Comparison of ENCODE assay signal across 8 cellular contexts in genomic region chr16:68092275-68092674, GRCh38. TPM values are rescaled to one million over a fixed set of nuclear protein-coding genes. Genes with fewer than 3 reads are reported as not detected.
DNase-seq lines count a peak whose midpoint lies in the region; ATAC-seq, FAIRE-seq and TF ChIP-seq lines count a peak whose summit lies in the region.
"Not testable (repeated sequence)": the region's sequence is repeated elsewhere in the genome, so short reads cannot be mapped to it uniquely, and the experiment has no call there.

No MANE protein-coding gene starts in this region.

- H3K4me3 ChIP-seq in A549, K562: not testable (repeated sequence)
- H3K4me3 ChIP-seq in psoas muscle: peak overlapping the region; percentile 15

- H3K9me3 Mint-ChIP-seq in T-helper 2 cell treated with Interferon-gamma antibody and Interleukin-4, amounts not matched to agents 5 μg/mL and 100 μg/mL, for 36 hours; activated T-helper 2 cell treated with anti-CD3 and anti-CD28 coated beads, Interferon-gamma antibody, Interleukin-2, Interleukin-4, amounts not matched to agents 10 μg/mL and 5 μg/mL and 100 μg/mL, durations not matched to agents 14 hours and 24 hours and 36 hours; mesothelial cell of epicardium: not testable (repeated sequence)

- intact Hi-C loops in activated T-helper 2 cell treated with anti-CD3 and anti-CD28 coated beads, Interferon-gamma antibody, Interleukin-2, Interleukin-4, amounts not matched to agents 10 μg/mL and 5 μg/mL and 100 μg/mL, durations not matched to agents 14 hours and 24 hours and 36 hours (cut with micrococcal nuclease): loop anchor here (2.0 to 5.0 kb wide), 3 partner anchors 13 to 110 kb away; no protein-coding TSS in a partner anchor
- intact Hi-C loops in K562 (cut with micrococcal nuclease): not testable (repeated sequence)
- intact Hi-C loops in psoas muscle (cut with DNase I): loop anchor here (5.0 kb wide), 2 partner anchors 40 to 135 kb away; no protein-coding TSS in a partner anchor

- peaks cover 100% of the 10 kb centered on the region for H3K79me2 ChIP-seq in K562 (ENCODE audit: control insufficient read depth, insufficient read depth, low read length)

- H3K4me1 Mint-ChIP-seq in T-helper 2 cell treated with Interferon-gamma antibody and Interleukin-4, amounts not matched to agents 5 μg/mL and 100 μg/mL, for 36 hours (ENCODE audit: low read depth): peaks cover 67% of the 10 kb centered on the region
- H3K4me1 Mint-ChIP-seq in activated T-helper 2 cell treated with anti-CD3 and anti-CD28 coated beads, Interferon-gamma antibody, Interleukin-2, Interleukin-4, amounts not matched to agents 10 μg/mL and 5 μg/mL and 100 μg/mL, durations not matched to agents 14 hours and 24 hours and 36 hours (ENCODE audit: low read depth): peaks cover 69% of the 10 kb centered on the region
- H3K4me1 Mint-ChIP-seq in mesothelial cell of epicardium: peaks cover 31% of the 10 kb centered on the region

- H4K20me1 ChIP-seq in K562 (replicated peaks; ENCODE audit: control insufficient read depth, insufficient read depth, low read length): peaks cover 20% of the 10 kb centered on the region

- H3K27me3 Mint-ChIP-seq in T-helper 2 cell treated with Interferon-gamma antibody and Interleukin-4, amounts not matched to agents 5 μg/mL and 100 μg/mL, for 36 hours (ENCODE audit: low read depth); activated T-helper 2 cell treated with anti-CD3 and anti-CD28 coated beads, Interferon-gamma antibody, Interleukin-2, Interleukin-4, amounts not matched to agents 10 μg/mL and 5 μg/mL and 100 μg/mL, durations not matched to agents 14 hours and 24 hours and 36 hours (ENCODE audit: low read depth); mesothelial cell of epicardium (ENCODE audit: low read depth): not testable (repeated sequence)

- H3K27ac ChIP-seq in A549 (peak overlapping the region; percentile 4 to 57; a peak in 3 of 6 replicates), K562 (ENCODE audit: extremely low read depth, low read depth, low read length) (peak overlapping the region; percentile 33; the same call in 1 of the 3 replicates), foreskin keratinocyte (peak overlapping the region; percentile 9), psoas muscle (peak overlapping the region; percentile 90)

- not testable (repeated sequence) for TF ChIP-seq CTCF in A549 (IDR thresholded peaks at IDR 0.05); K562 (IDR thresholded peaks at IDR 0.05 in 2 of 3, conservative IDR thresholded peaks at IDR 0.05 in 1 of 3; ENCODE audit: insufficient read depth in 2 of 3, low read depth in 1 of 3, low read length in 3 of 3); foreskin keratinocyte (conservative IDR thresholded peaks at IDR 0.05); mesothelial cell of epicardium (IDR thresholded peaks at IDR 0.05; ENCODE audit: unreplicated experiment); psoas muscle (IDR thresholded peaks at IDR 0.05)

- POLR2A ChIA-PET in A549 (lab: Yijun Ruan, JAX): not testable (repeated sequence)
- POLR2A ChIA-PET in HEK293T (lab: Yijun Ruan, JAX) (interaction anchor here (1.1 to 1.2 kb wide), 2 partner anchors 145 to 218 kb away, joined by 4 to 7 read pairs; partner anchors contain the start of genes PRMT7 and SLC7A6OS), K562 (lab: Yijun Ruan, JAX) (interaction anchor here (0.6 to 2.7 kb wide), 5 partner anchors 9 to 138 kb away, joined by 3 to 11 read pairs (median 5); no protein-coding TSS in a partner anchor)

- 94% methylated on average over 10 of the region's 10 CpGs for WGBS in A549 (ENCODE audit: missing lambda C conversion rate)
- whole genome bisulfite sequencing in K562 (ENCODE audit: insufficient coverage, low coverage, missing lambda C conversion rate): 67% methylated on average over 4 of the region's 10 CpGs
- 65 to 87% (median 66%) methylated on average over 10 of the region's 10 CpGs for WGBS in psoas muscle, 3 donors

- peak overlapping the region; percentile 89 for H3K4me3 Mint-ChIP-seq in T-helper 2 cell treated with Interferon-gamma antibody and Interleukin-4, amounts not matched to agents 5 μg/mL and 100 μg/mL, for 36 hours
- not testable (repeated sequence) for H3K4me3 Mint-ChIP-seq in activated T-helper 2 cell treated with anti-CD3 and anti-CD28 coated beads, Interferon-gamma antibody, Interleukin-2, Interleukin-4, amounts not matched to agents 10 μg/mL and 5 μg/mL and 100 μg/mL, durations not matched to agents 14 hours and 24 hours and 36 hours (ENCODE audit: low read depth); mesothelial cell of epicardium

- not testable (repeated sequence) for BruUV-seq in K562 (replicated peaks; lab: Mats Ljungman, UMichigan)

- FAIRE-seq in A549 (lab: Jason Lieb, UNC); K562 (lab: Jason Lieb, UNC): not testable (repeated sequence)

- H2AFZ ChIP-seq in K562 (ENCODE audit: low read depth, low read length): not testable (repeated sequence)

- not testable (repeated sequence) for H3K27me3 ChIP-seq in K562 (ENCODE audit: control insufficient read depth in 2 of 2, insufficient read depth in 2 of 2, low read length in 2 of 2); foreskin keratinocyte; psoas muscle (ENCODE audit: insufficient read depth in 3 of 3, low read length in 2 of 3)

- H3K4me2 ChIP-seq in A549 (peak overlapping the region; percentile 45; the same call in 2 of the 3 replicates), K562 (ENCODE audit: insufficient read depth, low read length) (peak overlapping the region; percentile 67)

- TF ChIP-seq EP300 in A549 (IDR thresholded peaks at IDR 0.05); K562 (IDR thresholded peaks at IDR 0.05; ENCODE audit: low read length): not testable (repeated sequence)

- H3K9ac ChIP-seq in K562 (ENCODE audit: insufficient read depth in 1 of 2, low read depth in 2 of 2, low read length in 2 of 2): peak overlapping the region in 1 of 2 experiments; percentile 40; a peak in 2 of 4 replicates

- not testable (repeated sequence) for H3K9me3 ChIP-seq in A549; K562 (replicated peaks; ENCODE audit: control insufficient read depth, insufficient read depth, low read depth, low read length); psoas muscle

- not testable (repeated sequence) for H3K27ac Mint-ChIP-seq in T-helper 2 cell treated with Interferon-gamma antibody and Interleukin-4, amounts not matched to agents 5 μg/mL and 100 μg/mL, for 36 hours
- H3K27ac Mint-ChIP-seq in activated T-helper 2 cell treated with anti-CD3 and anti-CD28 coated beads, Interferon-gamma antibody, Interleukin-2, Interleukin-4, amounts not matched to agents 10 μg/mL and 5 μg/mL and 100 μg/mL, durations not matched to agents 14 hours and 24 hours and 36 hours: peak overlapping the region; percentile 87
- H3K27ac Mint-ChIP-seq in mesothelial cell of epicardium: peak overlapping the region; percentile 93

- DNase-seq in A549 (ENCODE audit: low read depth in 1 of 2, low spot score in 1 of 2); HEK293T (ENCODE audit: extremely low spot score); T-helper 2 cell treated with Interferon-gamma antibody and Interleukin-4, amounts not matched to agents 5 μg/mL and 100 μg/mL, for 36 hours (ENCODE audit: low spot score); activated T-helper 2 cell treated with anti-CD3 and anti-CD28 coated beads, Interferon-gamma antibody, Interleukin-2, Interleukin-4, amounts not matched to agents 10 μg/mL and 5 μg/mL and 100 μg/mL, durations not matched to agents 14 hours and 24 hours and 36 hours (ENCODE audit: low spot score); K562 (ENCODE audit: extremely low read depth in 1 of 4, low spot score in 3 of 4); foreskin keratinocyte; mesothelial cell of epicardium (ENCODE audit: low spot score in 2 of 2, unreplicated experiment in 2 of 2); psoas muscle: not testable (repeated sequence)

- not testable (repeated sequence) for H3K9me1 ChIP-seq in K562 (ENCODE audit: control insufficient read depth, insufficient read depth, low read length)

- ATAC-seq in A549, K562, foreskin keratinocyte: not testable (repeated sequence)
- peak in 1 of 4 donors; percentile 33 for ATAC-seq in psoas muscle

- peaks cover 19% of the 10 kb centered on the region for H3K36me3 Mint-ChIP-seq in T-helper 2 cell treated with Interferon-gamma antibody and Interleukin-4, amounts not matched to agents 5 μg/mL and 100 μg/mL, for 36 hours (ENCODE audit: low read depth)
- peaks cover 31% of the 10 kb centered on the region for H3K36me3 Mint-ChIP-seq in activated T-helper 2 cell treated with anti-CD3 and anti-CD28 coated beads, Interferon-gamma antibody, Interleukin-2, Interleukin-4, amounts not matched to agents 10 μg/mL and 5 μg/mL and 100 μg/mL, durations not matched to agents 14 hours and 24 hours and 36 hours (ENCODE audit: low read depth)
- H3K36me3 Mint-ChIP-seq in mesothelial cell of epicardium: not testable (repeated sequence)

- in situ Hi-C loops in K562 (cut with MboI): not testable (repeated sequence)

- CTCF ChIA-PET in A549 (lab: Yijun Ruan, JAX): interaction anchor here (0.6 to 3.7 kb wide), 5 partner anchors 8 to 226 kb away, joined by 4 to 26 read pairs (median 13); partner anchors contain the start of gene NFATC3
- CTCF ChIA-PET in HEK293T (lab: Yijun Ruan, JAX): interaction anchor here (0.6 kb wide), 1 partner anchor 136 kb away, joined by 4 read pairs; no protein-coding TSS in a partner anchor
- CTCF ChIA-PET in K562 (lab: Yijun Ruan, JAX; ENCODE audit: low intra/inter-chr PET ratio): not testable (repeated sequence)

- not testable (repeated sequence) for TF ChIP-seq RAD21 in A549 (conservative IDR thresholded peaks at IDR 0.05 in 1 of 2, IDR thresholded peaks at IDR 0.05 in 1 of 2); K562 (CRISPR knock-in tag; conservative IDR thresholded peaks at IDR 0.05 in 1 of 2, IDR thresholded peaks at IDR 0.05 in 1 of 2)

- TF ChIP-seq POLR2A in A549 (IDR thresholded peaks at IDR 0.05; ENCODE audit: low read length); K562 (conservative IDR thresholded peaks at IDR 0.05): not testable (repeated sequence)

- H3K36me3 ChIP-seq in K562 (ENCODE audit: control insufficient read depth, insufficient read depth, low read length); psoas muscle (ENCODE audit: insufficient read depth in 1 of 2, low read depth in 1 of 2): not testable (repeated sequence)

- H3K4me1 ChIP-seq in A549: peaks cover 57% of the 10 kb centered on the region
- H3K4me1 ChIP-seq in K562 (replicated peaks in 1 of 2; ENCODE audit: control insufficient read depth in 2 of 2, insufficient read depth in 2 of 2, low read length in 2 of 2): peaks cover 15 to 35% of the 10 kb centered on the region in 2 experiments
- peaks cover 35% of the 10 kb centered on the region for H3K4me1 ChIP-seq in foreskin keratinocyte
- H3K4me1 ChIP-seq in psoas muscle: peaks cover 75% of the 10 kb centered on the region

RNA-seq across cellular contexts. Expression of gene NFATC3, which starts 7.1 kb away (rescaled TPM):
- polyA plus RNA-seq in A549 (2011; rRNA removed) (23.9 and 32.4 TPM in 2 replicates), A549 (2017; fragmentation: RNase III; extraction: RNeasy Plus Mini Kit Qiagen cat#74134 plus additional on column Dnase treatment) (11.8 to 13.3 TPM (median 12.5 TPM) in 3 replicates), K562 (2011; rRNA removed) (70.7 and 96.9 TPM in 2 replicates), K562 (2014; fragmentation: Illumina TruSeq; extraction: Trizol) (55.3 and 63.6 TPM in 2 replicates), K562 (2014; fragmentation: Nextera tagmentation; extraction: Ambion mirVana) (10 to 100 TPM; 15.7 to 19.1 TPM), K562 (2014; rRNA removed) (47.3 and 54.8 TPM in 2 replicates), foreskin keratinocyte (5.6 and 6.7 TPM in 2 replicates), psoas muscle (10 to 100 TPM in 2 of 3 donors, 1 to 10 TPM in 1; 9.8 to 43.1 (median 17.3) TPM)
- polyA plus RNA-seq in A549 (2012; cell fraction: cytosol; rRNA removed): 8.1 and 10.9 TPM in 2 replicates
- 8.2 and 8.5 TPM in 2 replicates for polyA plus RNA-seq in A549 (2012; cell fraction: nucleus; rRNA removed)
- polyA minus RNA-seq in A549 (2011; rRNA and poly(A)+ RNA removed): 60.5 and 64.5 TPM in 2 replicates
- total RNA-seq in activated T-helper 2 cell treated with anti-CD3 and anti-CD28 coated beads, Interferon-gamma antibody, Interleukin-2, Interleukin-4, amounts not matched to agents 10 μg/mL and 5 μg/mL and 100 μg/mL, durations not matched to agents 14 hours and 24 hours and 36 hours: 136 and 146 TPM in 2 replicates
- 152 and 242 TPM in 2 replicates for total RNA-seq in K562 (2011; cell fraction: chromatin; rRNA removed; ENCODE audit: low replicate concordance)
- total RNA-seq in K562 (2011; cell fraction: nucleolus; rRNA removed): 77.9 and 81.3 TPM in 2 replicates
- total RNA-seq in K562 (2011; cell fraction: nucleoplasm; rRNA removed): 116 and 142 TPM in 2 replicates
- total RNA-seq in K562 (2014; rRNA removed) (58.1 and 61.4 TPM in 2 replicates), K562 (2014; rRNA removed; fragmentation: Illumina TruSeq; extraction: Trizol) (56.9 and 65.9 TPM in 2 replicates), K562 (2015; rRNA removed; fragmentation: Illumina TruSeq; extraction: Trizol) (56.8 and 59.4 TPM in 2 replicates), K562 (2021) (86.7 and 98.4 TPM in 2 replicates), foreskin keratinocyte (17.3 and 17.6 TPM in 2 replicates), mesothelial cell of epicardium (47.3 to 51.8 TPM (median 51.3 TPM) in 3 replicates), psoas muscle (10 to 100 TPM; 40.8 to 53.5 (median 44.0) TPM)
- polyA plus RNA-seq in K562 (2011; cell fraction: cytosol; rRNA removed): 71.3 and 73.3 TPM in 2 replicates
- polyA plus RNA-seq in K562 (2011; cell fraction: nucleus; rRNA removed): 58.7 and 63.9 TPM in 2 replicates
- 31.9 and 42.7 TPM in 2 replicates for polyA plus RNA-seq in K562 (2012)
- 214 and 224 TPM in 2 replicates for polyA minus RNA-seq in K562 (2011; rRNA and poly(A)+ RNA removed)
- polyA minus RNA-seq in K562 (2011; cell fraction: cytosol; rRNA and poly(A)+ RNA removed): 65.3 and 93.0 TPM in 2 replicates
- 63.7 and 91.3 TPM in 2 replicates for polyA minus RNA-seq in K562 (2011; cell fraction: nucleus; rRNA and poly(A)+ RNA removed)

Comparison
In these comparisons a context has a peak if more than half of its experiments do, and no peak if none do; other contexts are left out.
1. H3K27ac ChIP-seq: peak in every context shown above with its lines; median percentile 90 in psoas muscle; 33 in K562; 30 in A549; 9 in foreskin keratinocyte.